20 cellular contexts compared by ENCODE assay signal in genomic region chr6:23873161-23873560, GRCh38.
"Had no signal": no experiment of that assay in that cellular context is flagged by ENCODE, and none has a peak within 500 bp of the region (broad histone marks: within the 10 kb centered on the region; RNA-seq: fewer than 3 reads in every experiment).

No MANE protein-coding gene starts in this region.

- H3K4me1 ChIP-seq: esophagus muscularis mucosa, foreskin keratinocyte, gastrocnemius medialis, heart left ventricle, lower lobe of right lung had no signal

- DNase-seq: dermis blood vessel endothelial cell; dorsolateral prefrontal cortex; effector CD4-positive, alpha-beta T cell; effector memory CD4-positive, alpha-beta T cell; foreskin keratinocyte; gastrocnemius medialis; heart left ventricle; hypothalamus; immature natural killer cell; islet precursor cell; kidney; kidney glomerular epithelial cell; left colon; left ventricle myocardium superior; lower lobe of right lung; mesenchymal stem cell; midbrain had no signal

- H3K36me3 ChIP-seq: esophagus muscularis mucosa, gastrocnemius medialis, heart left ventricle, lower lobe of right lung had no signal

- H3K9me3 ChIP-seq: esophagus muscularis mucosa, gastrocnemius medialis, heart left ventricle, lower lobe of right lung had no signal

- H3K27ac ChIP-seq: coronary artery, dorsolateral prefrontal cortex, esophagus muscularis mucosa, foreskin keratinocyte, gastrocnemius medialis, heart left ventricle, hepatocyte, lower lobe of right lung had no signal

- H3K27me3 ChIP-seq: dorsolateral prefrontal cortex, esophagus muscularis mucosa, foreskin keratinocyte, gastrocnemius medialis, heart left ventricle, hepatocyte had no signal

- H2AFZ ChIP-seq: hepatocyte had no signal

- H3K4me2 ChIP-seq: hepatocyte had no signal

- H3K4me3 ChIP-seq: coronary artery, dorsolateral prefrontal cortex, esophagus muscularis mucosa, gastrocnemius medialis, heart left ventricle, hepatocyte, lower lobe of right lung had no signal

- H3K79me2 ChIP-seq: hepatocyte had no signal
